In genomic region chr1:36905941-36906340, GRCh38 we compare ENCODE assay signal across 16 cellular contexts.
"Had no signal": no experiment of that assay in that cellular context is flagged by ENCODE, and none has a peak within 500 bp of the region (broad histone marks: within the 10 kb centered on the region; RNA-seq: fewer than 3 reads in every experiment).

No MANE protein-coding gene starts in this region.

- H3K27ac ChIP-seq: SJCRH30 had no signal

- DNase-seq: KBM-7, MG63, NCI-H1092, NCI-H1436, NCI-H187, NCI-H2029, NCI-H2227 treated with DMSO at 0.1 percent for 48 hours, NCI-H524, NCI-H526 treated with DMSO at 0.1 percent for 48 hours, NCI-H748 treated with DMSO at 0.1 percent for 48 hours, PC-3, SHP77 treated with DMSO at 0.1 percent for 48 hours, SJCRH30 had no signal

- ATAC-seq: Panc1, PC-3, Right ventricle myocardium inferior, SK-N-SH treated with all-trans-retinoic acid at 6 μM for 48 hours had no signal
